ENCODE assay signal across 10 cellular contexts in the genomic region with DNA sequence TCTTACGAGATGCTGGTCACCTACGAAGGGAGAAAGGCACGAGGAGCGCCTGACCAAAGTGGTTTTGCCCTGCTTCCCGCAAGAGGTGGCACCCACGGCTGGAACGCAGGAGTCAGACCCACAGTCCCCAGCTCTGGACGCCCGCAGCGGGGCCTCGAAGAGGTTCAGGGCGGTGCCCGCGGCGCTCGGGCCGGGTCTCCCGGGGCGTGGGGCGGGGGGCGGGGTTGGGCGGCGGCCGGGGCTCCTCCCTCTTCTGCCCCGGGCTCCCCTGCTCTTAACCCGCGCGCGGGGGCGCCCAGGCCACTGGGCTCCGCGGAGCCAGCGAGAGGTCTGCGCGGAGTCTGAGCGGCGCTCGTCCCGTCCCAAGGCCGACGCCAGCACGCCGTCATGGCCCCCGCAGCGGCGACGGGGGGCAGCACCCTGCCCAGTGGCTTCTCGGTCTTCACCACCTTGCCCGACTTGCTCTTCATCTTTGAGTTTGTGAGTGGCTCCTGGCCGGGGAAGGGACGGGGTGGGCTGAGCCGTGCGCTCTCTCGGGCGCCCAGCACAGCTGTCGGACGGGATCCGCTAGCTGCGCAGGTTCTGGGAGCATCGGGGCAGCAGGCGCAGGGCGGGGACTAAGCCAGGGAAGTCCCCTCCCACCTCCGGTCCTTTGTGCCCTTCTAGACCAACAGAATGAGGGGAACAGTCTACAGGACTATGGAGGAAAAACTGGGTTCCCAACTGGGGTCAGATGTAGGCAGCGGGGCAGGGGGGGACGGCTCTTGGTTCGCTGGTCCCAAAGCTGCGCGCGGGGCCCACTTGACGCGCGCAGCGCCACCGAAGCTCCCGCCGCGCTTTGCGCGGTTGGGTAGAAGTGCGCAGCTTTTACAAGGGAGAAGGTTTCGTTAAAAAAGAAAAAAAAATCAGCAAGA. TPM values are rescaled to one million over a fixed set of nuclear protein-coding genes. Genes with fewer than 3 reads are reported as not detected.
DNase-seq lines count a peak whose midpoint lies in the region; ATAC-seq, FAIRE-seq and TF ChIP-seq lines count a peak whose summit lies in the region.
"Had no signal": no experiment of that assay in that cellular context is flagged by ENCODE, and none has a peak within 500 bp of the region (broad histone marks: within the 10 kb centered on the region; RNA-seq: fewer than 3 reads in every experiment).

A gene (plus strand): TSS at position 303 of the 914 bp plus-strand sequence. CDS start 85 bp downstream, at position 388.

- 9% methylated on average over 36 of the region's 81 CpGs for WGBS in A549 (ENCODE audit: missing lambda C conversion rate)
- WGBS in GM23248 (ENCODE audit: low coverage in 1 of 2, low lambda C conversion rate in 2 of 2, missing lambda C conversion rate in 2 of 2), 2 experiments, result 2 to 4% methylated on average over 64 to 81 of the region's 81 CpGs

- no peak for TF ChIP-seq CTCF in A549 (IDR thresholded peaks at IDR 0.05)

- peak within 1 kb of the TSS; percentile 84 for H3K4me2 ChIP-seq in A549
- H3K4me2 ChIP-seq in GM23248 (ENCODE audit: unreplicated experiment), result peak within 1 kb of the TSS; percentile 17

- H3K4me3 ChIP-seq in A549 (peak within 1 kb of the TSS; percentile 49), GM23248 (no peak within 1 kb of the TSS; the same call in 1 of the 2 replicates)

- in situ Hi-C loops in GM23248 (cut with MboI), result no loop called here
- in situ Hi-C loops in KBM-7 (cut with MboI; ENCODE audit: low pct_unique_long_range_greater_than_20kb, low sequenced_read_pairs), result no loop called here

- H3K27ac Mint-ChIP-seq in effector memory CD8-positive, alpha-beta T cell, result peak within 1 kb of the TSS in 1 of 2 donors; percentile 56
- peak within 1 kb of the TSS; percentile 96 to 100 (median 97) for H3K27ac Mint-ChIP-seq in naive thymus-derived CD8-positive, alpha-beta T cell
- H3K27ac Mint-ChIP-seq: dendritic cell treated with granulocyte-macrophage colony-stimulating factor and Interleukin-4, amounts not matched to agents 40 ng/mL and 50 ng/mL, for 4 days had no signal

- CTCF ChIA-PET in A549 (lab: Yijun Ruan, JAX), result interaction anchor here (0.5 to 3.8 kb wide), 4 partner anchors 13 to 54 kb away, joined by 3 to 26 read pairs (median 5); no protein-coding TSS in a partner anchor

- no peaks in the 10 kb centered on the region for H3K36me3 Mint-ChIP-seq in effector memory CD8-positive, alpha-beta T cell (ENCODE audit: insufficient read depth)
- H3K36me3 Mint-ChIP-seq in naive thymus-derived CD8-positive, alpha-beta T cell, result peaks cover 0 to 15% (median 3%) of the 10 kb centered on the region in 3 donors

- DNase-seq in A549 (ENCODE audit: low read depth in 1 of 2, low spot score in 1 of 2) (peak in 1 of 2 experiments; percentile 41), GM23248 (no peak), KBM-7 (no peak)
- peak; percentile 73 for DNase-seq in activated CD4-positive, alpha-beta T cell treated with anti-CD3 and anti-CD28 coated beads for 48 hours
- no peak for DNase-seq in effector memory CD8-positive, alpha-beta T cell
- peak; percentile 40 to 76 (median 58) for DNase-seq in naive thymus-derived CD8-positive, alpha-beta T cell

- peak; percentile 36 to 74; a peak in 3 of 6 replicates for ATAC-seq in A549
- ATAC-seq in effector memory CD8-positive, alpha-beta T cell (replicated peaks), result peak; percentile 29
- peak; percentile 57 to 60 for ATAC-seq in naive thymus-derived CD8-positive, alpha-beta T cell
- no peak for ATAC-seq in HG03097 (IDR thresholded peaks at IDR 0.05; ENCODE audit: low FRiP score, unreplicated experiment)

- no peaks in the 10 kb centered on the region for H3K79me2 ChIP-seq in GM23248 (ENCODE audit: insufficient read depth)

- H3K36me3 ChIP-seq in GM23248 (ENCODE audit: low read depth), result no peaks in the 10 kb centered on the region

- H2AFZ ChIP-seq in GM23248, result peak within 1 kb of the TSS; percentile 18; the same call in 1 of the 2 replicates

- no peak within 1 kb of the TSS for H3K27ac ChIP-seq in A549
- no peak within 1 kb of the TSS for H3K27ac ChIP-seq in GM23248
- peak within 1 kb of the TSS; percentile 95 for H3K27ac ChIP-seq in temporal lobe (ENCODE audit: low read depth, low read length)

- TF ChIP-seq EP300 in A549 (IDR thresholded peaks at IDR 0.05), result no peak

- no peaks in the 10 kb centered on the region for H3F3A ChIP-seq in GM23248 (ENCODE audit: insufficient read depth)

- 0 out of 3 replicates have a peak, but pooled peaks cover 3% of the 10 kb centered on the region for H3K4me1 ChIP-seq in A549
- no peaks in the 10 kb centered on the region for H3K4me1 ChIP-seq in GM23248 (ENCODE audit: insufficient read depth)

- FAIRE-seq in A549 (lab: Jason Lieb, UNC), result no peak
- FAIRE-seq: G401.6 had no signal

- peaks cover 48 to 88% of the 10 kb centered on the region in 2 donors for H3K27me3 Mint-ChIP-seq in effector memory CD8-positive, alpha-beta T cell
- H3K27me3 Mint-ChIP-seq in naive thymus-derived CD8-positive, alpha-beta T cell, result peaks cover 0 to 11% (median 0%) of the 10 kb centered on the region in 5 donors

- H3K9me3 ChIP-seq in A549 (no peaks in the 10 kb centered on the region), GM23248 (ENCODE audit: low read depth) (no peaks in the 10 kb centered on the region)

- no peak for TF ChIP-seq POLR2A in A549 (IDR thresholded peaks at IDR 0.05; ENCODE audit: low read length)

- POLR2A ChIA-PET in A549 (lab: Yijun Ruan, JAX), result no interaction called here
- POLR2A ChIA-PET in naive thymus-derived CD8-positive, alpha-beta T cell (lab: Charles Lee), result interaction anchor here (1.0 to 14.4 kb wide), 11 partner anchors 9 to 139 kb away, joined by 3 to 944 read pairs (median 22); a partner anchor contains a TSS

- H3K9me2 ChIP-seq in GM23248 (ENCODE audit: insufficient read depth), result no peaks in the 10 kb centered on the region

- no peaks in the 10 kb centered on the region for H3K9me3 Mint-ChIP-seq in effector memory CD8-positive, alpha-beta T cell
- no peaks in the 10 kb centered on the region for H3K9me3 Mint-ChIP-seq in naive thymus-derived CD8-positive, alpha-beta T cell
- H3K9me3 Mint-ChIP-seq: dendritic cell treated with granulocyte-macrophage colony-stimulating factor and Interleukin-4, amounts not matched to agents 40 ng/mL and 50 ng/mL, for 4 days had no signal

- H4K20me1 ChIP-seq in GM23248 (ENCODE audit: insufficient read depth), result no peaks in the 10 kb centered on the region

- TF ChIP-seq RAD21 in A549 (conservative IDR thresholded peaks at IDR 0.05 in 1 of 2, IDR thresholded peaks at IDR 0.05 in 1 of 2), result no peak

- peaks cover 5 to 11% of the 10 kb centered on the region in 2 donors for H3K4me1 Mint-ChIP-seq in effector memory CD8-positive, alpha-beta T cell (ENCODE audit: low read depth in 2 of 2)
- H3K4me1 Mint-ChIP-seq in naive thymus-derived CD8-positive, alpha-beta T cell, result peaks cover 44 to 80% (median 71%) of the 10 kb centered on the region in 4 donors

- H3K9ac ChIP-seq in GM23248, result no peak within 1 kb of the TSS

- H3K4me3 Mint-ChIP-seq in effector memory CD8-positive, alpha-beta T cell, result peak within 1 kb of the TSS; percentile 77 to 78
- peak within 1 kb of the TSS; percentile 92 to 100 (median 99) for H3K4me3 Mint-ChIP-seq in naive thymus-derived CD8-positive, alpha-beta T cell
- H3K4me3 Mint-ChIP-seq: dendritic cell treated with granulocyte-macrophage colony-stimulating factor and Interleukin-4, amounts not matched to agents 40 ng/mL and 50 ng/mL, for 4 days had no signal

- peaks cover 75% of the 10 kb centered on the region for H3K27me3 ChIP-seq in GM23248 (replicated peaks; ENCODE audit: insufficient read depth)

TF ChIP-seq in A549, 52 proteins besides CTCF, POLR2A, EP300 and RAD21:
- TF ChIP-seq NFE2L2 (conservative IDR thresholded peaks at IDR 0.05; ENCODE audit: low read length), result no peak
- peak; percentile 61 for TF ChIP-seq HDAC2 (IDR thresholded peaks at IDR 0.05)
- TF ChIP-seq CBX2 (IDR thresholded peaks at IDR 0.05; ENCODE audit: borderline replicate concordance, low read depth), result no peak
- TF ChIP-seq, protein P1, sequence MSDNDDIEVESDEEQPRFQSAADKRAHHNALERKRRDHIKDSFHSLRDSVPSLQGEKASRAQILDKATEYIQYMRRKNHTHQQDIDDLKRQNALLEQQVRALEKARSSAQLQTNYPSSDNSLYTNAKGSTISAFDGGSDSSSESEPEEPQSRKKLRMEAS (IDR thresholded peaks at IDR 0.05), result no peak
- TF ChIP-seq MAZ (IDR thresholded peaks at IDR 0.05; ENCODE audit: borderline replicate concordance, low read depth, low read length), result no peak
- TF ChIP-seq HOXB13 (CRISPR knock-in tag; IDR thresholded peaks at IDR 0.05; ENCODE audit: low read depth), result no peak
- TF ChIP-seq RNF2 (IDR thresholded peaks at IDR 0.05; ENCODE audit: borderline replicate concordance, low read depth), result peak; percentile 74; the same call in 1 of the 2 replicates
- no peak for TF ChIP-seq EHF (CRISPR knock-in tag; IDR thresholded peaks at IDR 0.05)
- peak; percentile 66; the same call in 1 of the 2 replicates for TF ChIP-seq CBX8 (IDR thresholded peaks at IDR 0.05)
- TF ChIP-seq, protein P2, sequence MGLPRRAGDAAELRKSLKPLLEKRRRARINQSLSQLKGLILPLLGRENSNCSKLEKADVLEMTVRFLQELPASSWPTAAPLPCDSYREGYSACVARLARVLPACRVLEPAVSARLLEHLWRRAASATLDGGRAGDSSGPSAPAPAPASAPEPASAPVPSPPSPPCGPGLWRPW (IDR thresholded peaks at IDR 0.05), result no peak
- TF ChIP-seq JUNB (IDR thresholded peaks at IDR 0.05), result no peak
TF ChIP-seq in A549: peak in this region for 3.

RNA-seq across cellular contexts. Expression of the gene that starts here (rescaled TPM):
- 0.08 TPM in 1 of 2 replicates, not detected in the other for polyA plus RNA-seq in A549 (2011; rRNA removed)
- not detected in 2 replicates for polyA plus RNA-seq in A549 (2012; cell fraction: cytosol; rRNA removed)
- polyA plus RNA-seq in A549 (2012; cell fraction: nucleus; rRNA removed), result not detected in 2 replicates
- not detected in 3 replicates for polyA plus RNA-seq in A549 (2017; fragmentation: RNase III; extraction: RNeasy Plus Mini Kit Qiagen cat#74134 plus additional on column Dnase treatment)
- not detected in 2 replicates for polyA minus RNA-seq in A549 (2011; rRNA and poly(A)+ RNA removed)
- not detected in 2 replicates for total RNA-seq in GM23248 (2014; rRNA removed; shearing (Covaris generic))
- polyA plus RNA-seq in GM23248 (2016; fragmentation: Nextera tagmentation; extraction: Ambion mirVana), result not detected in 2 replicates
- total RNA-seq in naive thymus-derived CD8-positive, alpha-beta T cell, result 100 to 1,000 TPM; 116 to 117 TPM
- polyA plus RNA-seq in naive thymus-derived CD8-positive, alpha-beta T cell, result 100 to 1,000 TPM; 158 to 284 (median 273) TPM
- not detected for total RNA-seq in temporal lobe

Comparison
In these comparisons a context has a peak if more than half of its experiments do, and no peak if none do; other contexts are left out.
1. RNA of the gene that starts here (total RNA-seq): 116 to 117 TPM in naive thymus-derived CD8-positive, alpha-beta T cell; not detected in GM23248 and not detected in temporal lobe (single experiment); every median in the first group is over 100 times any median in the second.
2. RNA of the gene that starts here (polyA plus RNA-seq): 158 to 284 TPM in naive thymus-derived CD8-positive, alpha-beta T cell; 0.08 TPM in A549 and not detected in GM23248; every median in the first group is over 100 times any median in the second.
3. Peak in ATAC-seq, H3K4me3 ChIP-seq and H3K4me2 ChIP-seq in A549; RNA of the gene not detected or under 1 TPM.
4. DNase-seq: peak in activated CD4-positive, alpha-beta T cell treated with anti-CD3 and anti-CD28 coated beads for 48 hours (single experiment) and naive thymus-derived CD8-positive, alpha-beta T cell (10 of 10); none in GM23248 (single experiment), effector memory CD8-positive, alpha-beta T cell (0 of 3) and KBM-7 (single experiment).